Comparison of ENCODE assay signal across 27 cellular contexts in genomic region chr6:34705241-34705640, GRCh38. TPM values are rescaled to one million over a fixed set of nuclear protein-coding genes. Genes with fewer than 3 reads are reported as not detected.
DNase-seq lines count a peak whose midpoint lies in the region; ATAC-seq and TF ChIP-seq lines count a peak whose summit lies in the region.
"Had no signal": no experiment of that assay in that cellular context is flagged by ENCODE, and none has a peak within 500 bp of the region (broad histone marks: within the 10 kb centered on the region; RNA-seq: fewer than 3 reads in every experiment).

No MANE protein-coding gene starts in this region.

- peak overlapping the region; percentile 20 for H2AFZ ChIP-seq in ACC112 (ENCODE audit: low read length, unreplicated experiment)

- TF ChIP-seq CTCF in nephron (IDR thresholded peaks at IDR 0.05; ENCODE audit: unreplicated experiment in 3 of 3) = no peak

- H3K4me3 ChIP-seq in ACC112 (ENCODE audit: low read depth, low read length) = no peak overlapping the region
- H3K4me3 ChIP-seq: cardiac muscle cell, smooth muscle cell, stomach, tibial artery had no signal

- no peaks in the 10 kb centered on the region for H3K36me3 ChIP-seq in ACC112 (ENCODE audit: insufficient read depth, low read length)
- H3K36me3 ChIP-seq: cardiac muscle cell, stomach, tibial artery had no signal

- no peaks in the 10 kb centered on the region for H3K9me3 Mint-ChIP-seq in central memory CD8-positive, alpha-beta T cell
- no peaks in the 10 kb centered on the region for H3K9me3 Mint-ChIP-seq in nephron
- no peaks in the 10 kb centered on the region for H3K9me3 Mint-ChIP-seq in activated T-cell treated with anti-CD3 and anti-CD28 coated beads, Interleukin-2, amount 50 U/mL, for 72 hours
- H3K9me3 Mint-ChIP-seq: activated T-cell treated with anti-CD3 and anti-CD28 coated beads, Interleukin-2, amount 50 U/mL, for 4 hours had no signal

- no peaks in the 10 kb centered on the region for H3K27me3 Mint-ChIP-seq in central memory CD8-positive, alpha-beta T cell
- peaks cover 7% of the 10 kb centered on the region for H3K27me3 Mint-ChIP-seq in nephron (ENCODE audit: low read depth)
- H3K27me3 Mint-ChIP-seq in activated T-cell treated with anti-CD3 and anti-CD28 coated beads, Interleukin-2, amount 50 U/mL, for 72 hours (ENCODE audit: low read depth) = no peaks in the 10 kb centered on the region

- no peak for ATAC-seq in central memory CD8-positive, alpha-beta T cell (replicated peaks; ENCODE audit: extremely low read depth, poor library complexity, severe bottlenecking)
- no peak for ATAC-seq in activated T-cell treated with anti-CD3 and anti-CD28 coated beads, Interleukin-2, amount 50 U/mL, for 72 hours (replicated peaks in 1 of 2)
- no peak for ATAC-seq in HG02884 (IDR thresholded peaks at IDR 0.05; ENCODE audit: unreplicated experiment)
- ATAC-seq: activated T-cell treated with anti-CD3 and anti-CD28 coated beads, Interleukin-2, amount 50 U/mL, for 4 hours; naive thymus-derived CD4-positive, alpha-beta T cell had no signal

- no peaks in the 10 kb centered on the region for H3K27me3 ChIP-seq in ACC112 (ENCODE audit: insufficient read depth, low read length)
- H3K27me3 ChIP-seq: cardiac muscle cell, stomach, tibial artery had no signal

- peak; percentile 41 for DNase-seq in Daoy (ENCODE audit: low read depth)
- DNase-seq in central memory CD8-positive, alpha-beta T cell (ENCODE audit: low spot score in 2 of 2) = no peak
- no peak for DNase-seq in NCI-H1092 (lab: John Stamatoyannopoulos, UW)
- DNase-seq in activated T-cell treated with anti-CD3 and anti-CD28 coated beads, Interleukin-2, amount 50 U/mL, for 72 hours = no peak
- DNase-seq: activated CD4-positive, alpha-beta T cell treated with anti-CD3 and anti-CD28 coated beads, Interleukin-2, amount 50 U/mL, for 1 hour; activated T-cell treated with anti-CD3 and anti-CD28 coated beads, Interleukin-2, amount 50 U/mL, for 4 hours; amygdala; dermis blood vessel endothelial cell; DMS 273 treated with DMSO at 0.1 percent for 48 hours; glutamatergic neuron; HCEC 1CT; kidney; midbrain; naive thymus-derived CD4-positive, alpha-beta T cell; NCI-H1436 treated with DMSO at 0.1 percent for 48 hours; NCI-H345; stimulated activated CD4-positive, alpha-beta T cell treated with anti-CD3 and anti-CD28 coated beads, Interleukin-1b, Interleukin-23, amount 100 ng/mL, for 48 hours; stimulated activated CD8-positive, alpha-beta memory T cell treated with anti-CD3 and anti-CD28 coated beads, Interleukin-4, amount 100 ng/mL, for 48 hours; stomach; T1000; tibial artery had no signal

- no peaks in the 10 kb centered on the region for H3K36me3 Mint-ChIP-seq in central memory CD8-positive, alpha-beta T cell (ENCODE audit: insufficient read depth)
- H3K36me3 Mint-ChIP-seq in nephron (ENCODE audit: low read depth) = no peaks in the 10 kb centered on the region
- no peaks in the 10 kb centered on the region for H3K36me3 Mint-ChIP-seq in activated T-cell treated with anti-CD3 and anti-CD28 coated beads, Interleukin-2, amount 50 U/mL, for 72 hours (ENCODE audit: insufficient read depth in 2 of 2)
- H3K36me3 Mint-ChIP-seq: naive thymus-derived CD4-positive, alpha-beta T cell had no signal

- H3K27ac Mint-ChIP-seq in central memory CD8-positive, alpha-beta T cell (ENCODE audit: low read depth) = peak overlapping the region; percentile 16
- peak overlapping the region; percentile 9 to 34 (median 17) for H3K27ac Mint-ChIP-seq in nephron
- no peak overlapping the region for H3K27ac Mint-ChIP-seq in activated T-cell treated with anti-CD3 and anti-CD28 coated beads, Interleukin-2, amount 50 U/mL, for 72 hours

- no peaks in the 10 kb centered on the region for H3K79me2 ChIP-seq in ACC112 (ENCODE audit: control insufficient read depth, insufficient read depth, low read length, unreplicated experiment)

- H3K4me1 Mint-ChIP-seq in central memory CD8-positive, alpha-beta T cell = no peaks in the 10 kb centered on the region
- H3K4me1 Mint-ChIP-seq in nephron = peaks cover 32% of the 10 kb centered on the region
- H3K4me1 Mint-ChIP-seq in activated T-cell treated with anti-CD3 and anti-CD28 coated beads, Interleukin-2, amount 50 U/mL, for 72 hours (ENCODE audit: low read depth) = no peaks in the 10 kb centered on the region

- no peak overlapping the region for H3K27ac ChIP-seq in ACC112 (ENCODE audit: low read depth, low read length)
- H3K27ac ChIP-seq: cardiac muscle cell, KMS-11, tibial artery had no signal

- H3K4me3 Mint-ChIP-seq in central memory CD8-positive, alpha-beta T cell = no peak overlapping the region
- no peak overlapping the region for H3K4me3 Mint-ChIP-seq in nephron
- no peak overlapping the region for H3K4me3 Mint-ChIP-seq in activated T-cell treated with anti-CD3 and anti-CD28 coated beads, Interleukin-2, amount 50 U/mL, for 72 hours
- H3K4me3 Mint-ChIP-seq: activated T-cell treated with anti-CD3 and anti-CD28 coated beads, Interleukin-2, amount 50 U/mL, for 4 hours; naive thymus-derived CD4-positive, alpha-beta T cell had no signal

- peaks cover 16% of the 10 kb centered on the region for H3K4me1 ChIP-seq in ACC112 (ENCODE audit: control insufficient read depth, insufficient read depth, low read length, unreplicated experiment)

RNA-seq across cellular contexts. Expression of gene ILRUN, which starts 8.7 kb away (rescaled TPM):
- 29.5 and 35.8 TPM in 2 replicates for total RNA-seq in Daoy (2014; rRNA removed; shearing (Covaris generic))
- total RNA-seq in activated T-cell treated with anti-CD3 and anti-CD28 coated beads, Interleukin-2, amount 50 U/mL, for 72 hours = 10 to 100 TPM; 68.8 to 78.8 TPM

RNA-seq across cellular contexts. Expression of gene SNRPC, which starts 52.1 kb away (rescaled TPM):
- 210 and 222 TPM in 2 replicates for total RNA-seq in Daoy (2014; rRNA removed; shearing (Covaris generic))
- 100 to 1,000 TPM in 1 of 2 donors, 10 to 100 TPM in 1; 95.7 to 121 TPM for total RNA-seq in activated T-cell treated with anti-CD3 and anti-CD28 coated beads, Interleukin-2, amount 50 U/mL, for 72 hours
